Comparison of ENCODE assay signal across 11 cellular contexts in the genomic region with DNA sequence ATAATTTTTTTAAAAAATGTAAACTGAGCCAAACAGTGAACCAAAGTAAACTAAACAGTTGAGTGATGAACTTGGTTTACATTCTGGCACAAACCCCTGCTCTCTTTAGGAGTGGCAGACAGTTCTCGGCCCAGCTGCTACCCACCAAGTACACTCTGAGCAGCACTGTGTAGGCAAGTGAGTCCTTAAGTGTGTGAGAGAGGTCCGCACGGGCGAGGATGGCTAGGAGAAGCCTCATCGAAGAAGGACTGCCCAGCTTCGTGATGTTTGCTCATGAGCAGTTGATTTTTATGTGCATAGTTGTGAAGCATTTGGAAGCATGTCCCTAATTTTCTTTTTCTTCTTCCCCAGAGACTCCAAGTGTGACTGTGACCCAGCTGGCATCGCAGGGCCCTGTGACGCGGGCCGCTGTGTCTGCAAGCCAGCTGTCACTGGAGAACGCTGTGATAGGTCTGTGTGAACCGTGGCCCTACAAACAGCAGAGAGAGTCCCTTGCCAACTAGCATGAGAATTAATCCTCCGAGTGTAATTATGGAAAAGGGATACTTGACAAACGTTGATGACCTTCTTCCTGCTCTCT. TPM values are rescaled to one million over a fixed set of nuclear protein-coding genes. Genes with fewer than 3 reads are reported as not detected.
DNase-seq lines count a peak whose midpoint lies in the region; ATAC-seq and TF ChIP-seq lines count a peak whose summit lies in the region.
"Had no signal": no experiment of that assay in that cellular context is flagged by ENCODE, and none has a peak within 500 bp of the region (broad histone marks: within the 10 kb centered on the region; RNA-seq: fewer than 3 reads in every experiment).

No MANE protein-coding gene starts in this region.

- POLR2A ChIA-PET in activated naive CD8-positive, alpha-beta T cell treated with anti-CD3 and anti-CD28 coated beads, Interleukin-2, amount 10 ng/mL, durations not matched to agents 7 days and 5 days (lab: Charles Lee), result no interaction called here
- POLR2A ChIA-PET in WTC11 (lab: Charles Lee), result no interaction called here

- WGBS in aorta, 2 donors, result 4 to 8% methylated on average over 14 of the region's 14 CpGs

- no peak overlapping the region for H3K4me3 ChIP-seq in aorta (ENCODE audit: low read length in 2 of 2)

- no peak overlapping the region for H3K4me3 Mint-ChIP-seq in activated naive CD8-positive, alpha-beta T cell treated with anti-CD3 and anti-CD28 coated beads, Interleukin-2, amount 10 ng/mL, durations not matched to agents 7 days and 5 days
- H3K4me3 Mint-ChIP-seq in activated naive CD8-positive, alpha-beta T cell treated with anti-CD3 and anti-CD28 coated beads, Interleukin-2, amount 50 U/mL, for 24 hours, result no peak overlapping the region
- no peak overlapping the region for H3K4me3 Mint-ChIP-seq in WTC11
- no peak overlapping the region for H3K4me3 Mint-ChIP-seq in mesothelial cell of epicardium

- no peaks in the 10 kb centered on the region for H3K9me3 ChIP-seq in aorta (ENCODE audit: control insufficient read depth, low read length)

- peaks cover 14% of the 10 kb centered on the region for H3K4me1 Mint-ChIP-seq in activated naive CD8-positive, alpha-beta T cell treated with anti-CD3 and anti-CD28 coated beads, Interleukin-2, amount 10 ng/mL, durations not matched to agents 7 days and 5 days
- peaks cover 18% of the 10 kb centered on the region for H3K4me1 Mint-ChIP-seq in activated naive CD8-positive, alpha-beta T cell treated with anti-CD3 and anti-CD28 coated beads, Interleukin-2, amount 50 U/mL, for 24 hours
- H3K4me1 Mint-ChIP-seq in WTC11 (peaks cover 26% of the 10 kb centered on the region), mesothelial cell of epicardium (peaks cover 24% of the 10 kb centered on the region)

- CTCF ChIA-PET in WTC11 (lab: Charles Lee), result interaction anchor here (0.8 to 3.0 kb wide), 3 partner anchors 10 to 64 kb away, joined by 4 to 22 read pairs (median 20); no protein-coding TSS in a partner anchor

- ATAC-seq in activated naive CD8-positive, alpha-beta T cell treated with anti-CD3 and anti-CD28 coated beads, Interleukin-2, amount 10 ng/mL, durations not matched to agents 7 days and 5 days (ENCODE audit: low read depth), result no peak
- ATAC-seq in activated naive CD8-positive, alpha-beta T cell treated with anti-CD3 and anti-CD28 coated beads, Interleukin-2, amount 50 U/mL, for 24 hours, result no peak
- ATAC-seq in WTC11 (no peak), aorta (ENCODE audit: low FRiP score) (peak; percentile 80)

- peak overlapping the region; percentile 74 for H3K27ac Mint-ChIP-seq in activated naive CD8-positive, alpha-beta T cell treated with anti-CD3 and anti-CD28 coated beads, Interleukin-2, amount 10 ng/mL, durations not matched to agents 7 days and 5 days
- no peak overlapping the region for H3K27ac Mint-ChIP-seq in activated naive CD8-positive, alpha-beta T cell treated with anti-CD3 and anti-CD28 coated beads, Interleukin-2, amount 50 U/mL, for 24 hours
- H3K27ac Mint-ChIP-seq in WTC11 (0 out of 2 replicates have a peak overlapping the region, but pooled peaks have one; percentile 48), mesothelial cell of epicardium (peak overlapping the region; percentile 70)

- intact Hi-C loops in aorta (cut with DNase I), result loop anchor here in 1 of 2 donors (5.0 kb wide), 1 partner anchor 36 kb away; no protein-coding TSS in a partner anchor

- DNase-seq in activated naive CD8-positive, alpha-beta T cell treated with anti-CD3 and anti-CD28 coated beads, Interleukin-2, amount 10 ng/mL, durations not matched to agents 7 days and 5 days, result no peak
- DNase-seq in activated naive CD8-positive, alpha-beta T cell treated with anti-CD3 and anti-CD28 coated beads, Interleukin-2, amount 50 U/mL, for 24 hours, result no peak
- DNase-seq in WTC11 (ENCODE audit: low spot score) (no peak), mesothelial cell of epicardium (ENCODE audit: low spot score in 2 of 2, unreplicated experiment in 2 of 2) (no peak), aorta (peak; percentile 73 to 85), T-helper 1 cell (no peak), NOMO-1 treated with DMSO at 0.1 percent for 48 hours (lab: John Stamatoyannopoulos, UW; ENCODE audit: unreplicated experiment) (no peak), superior temporal gyrus (ENCODE audit: extremely low spot score) (no peak)

- H3K27me3 ChIP-seq in aorta (ENCODE audit: control insufficient read depth in 1 of 2, insufficient read depth in 2 of 2, low read length in 1 of 2), result no peaks in the 10 kb centered on the region

- no peak for TF ChIP-seq CTCF in WTC11 (IDR thresholded peaks at IDR 0.05)
- TF ChIP-seq CTCF in mesothelial cell of epicardium (IDR thresholded peaks at IDR 0.05; ENCODE audit: unreplicated experiment), result no peak

- H3K36me3 Mint-ChIP-seq in activated naive CD8-positive, alpha-beta T cell treated with anti-CD3 and anti-CD28 coated beads, Interleukin-2, amount 10 ng/mL, durations not matched to agents 7 days and 5 days, result no peaks in the 10 kb centered on the region
- no peaks in the 10 kb centered on the region for H3K36me3 Mint-ChIP-seq in activated naive CD8-positive, alpha-beta T cell treated with anti-CD3 and anti-CD28 coated beads, Interleukin-2, amount 50 U/mL, for 24 hours (ENCODE audit: low read depth)
- H3K36me3 Mint-ChIP-seq in WTC11 (no peaks in the 10 kb centered on the region), mesothelial cell of epicardium (no peaks in the 10 kb centered on the region)
- H3K36me3 Mint-ChIP-seq: T-cell had no signal

- peaks cover 0 to 2% of the 10 kb centered on the region in 2 donors for H3K4me1 ChIP-seq in aorta (ENCODE audit: control insufficient read depth in 1 of 2, insufficient read depth in 2 of 2, low read length in 2 of 2)
- H3K4me1 ChIP-seq: parathyroid adenoma had no signal

- H3K36me3 ChIP-seq in aorta (ENCODE audit: control insufficient read depth in 1 of 2, insufficient read depth in 2 of 2, low read length in 1 of 2), result no peaks in the 10 kb centered on the region

- peak overlapping the region in 1 of 2 donors; percentile 47 for H3K27ac ChIP-seq in aorta (ENCODE audit: low read depth in 1 of 2, low read length in 2 of 2)
- H3K27ac ChIP-seq: parathyroid adenoma had no signal

- H3K9me3 Mint-ChIP-seq in activated naive CD8-positive, alpha-beta T cell treated with anti-CD3 and anti-CD28 coated beads, Interleukin-2, amount 10 ng/mL, durations not matched to agents 7 days and 5 days, result no peaks in the 10 kb centered on the region
- no peaks in the 10 kb centered on the region for H3K9me3 Mint-ChIP-seq in activated naive CD8-positive, alpha-beta T cell treated with anti-CD3 and anti-CD28 coated beads, Interleukin-2, amount 50 U/mL, for 24 hours
- H3K9me3 Mint-ChIP-seq in WTC11, result no peaks in the 10 kb centered on the region
- H3K9me3 Mint-ChIP-seq in mesothelial cell of epicardium, result no peaks in the 10 kb centered on the region
- H3K9me3 Mint-ChIP-seq: T-cell had no signal

- H3K27me3 Mint-ChIP-seq in activated naive CD8-positive, alpha-beta T cell treated with anti-CD3 and anti-CD28 coated beads, Interleukin-2, amount 10 ng/mL, durations not matched to agents 7 days and 5 days, result peaks cover 12% of the 10 kb centered on the region
- no peaks in the 10 kb centered on the region for H3K27me3 Mint-ChIP-seq in activated naive CD8-positive, alpha-beta T cell treated with anti-CD3 and anti-CD28 coated beads, Interleukin-2, amount 50 U/mL, for 24 hours
- H3K27me3 Mint-ChIP-seq in WTC11 (ENCODE audit: low read depth) (no peaks in the 10 kb centered on the region), mesothelial cell of epicardium (ENCODE audit: low read depth) (no peaks in the 10 kb centered on the region)

TF ChIP-seq in WTC11, 78 proteins besides CTCF, POLR2A, EP300 and RAD21:
- TF ChIP-seq PRDM15 (CRISPR knock-in tag; IDR thresholded peaks at IDR 0.05) (no peak), ZBTB21 (CRISPR knock-in tag; IDR thresholded peaks at IDR 0.05; ENCODE audit: borderline replicate concordance) (no peak), ZNF423 (CRISPR knock-in tag; IDR thresholded peaks at IDR 0.05) (no peak), SP1 (CRISPR knock-in tag; conservative IDR thresholded peaks at IDR 0.05) (no peak), HMGA2 (CRISPR knock-in tag; IDR thresholded peaks at IDR 0.05) (no peak), RORB (CRISPR knock-in tag; IDR thresholded peaks at IDR 0.05) (no peak), ZNF317 (CRISPR knock-in tag; IDR thresholded peaks at IDR 0.05; ENCODE audit: borderline replicate concordance, low read depth) (no peak)

RNA-seq across cellular contexts. Expression of gene LAMC2, which starts 32.1 kb away (rescaled TPM):
- not detected for total RNA-seq in activated naive CD8-positive, alpha-beta T cell treated with anti-CD3 and anti-CD28 coated beads, Interleukin-2, amount 10 ng/mL, durations not matched to agents 7 days and 5 days
- total RNA-seq in WTC11 (2021) (6.5 to 7.9 TPM (median 6.5 TPM) in 3 replicates), mesothelial cell of epicardium (9.2 to 10.4 TPM (median 9.9 TPM) in 3 replicates), aorta (under 1 TPM; 0.90 to 0.91 TPM)
- 1 to 10 TPM; 1.0 to 1.2 TPM for polyA plus RNA-seq in aorta
- total RNA-seq: activated CD8-positive, alpha-beta memory T cell treated with anti-CD3 and anti-CD28 coated beads for 36 hours had no signal

Comparison
In these comparisons a context has a peak if more than half of its experiments do, and no peak if none do; other contexts are left out.
1. DNase-seq: peak in aorta (2 of 2); none in activated naive CD8-positive, alpha-beta T cell treated with anti-CD3 and anti-CD28 coated beads, Interleukin-2, amount 10 ng/mL, durations not matched to agents 7 days and 5 days (single experiment), activated naive CD8-positive, alpha-beta T cell treated with anti-CD3 and anti-CD28 coated beads, Interleukin-2, amount 50 U/mL, for 24 hours (single experiment), WTC11 (single experiment), mesothelial cell of epicardium (0 of 2), T-helper 1 cell (0 of 5), NOMO-1 treated with DMSO at 0.1 percent for 48 hours (single experiment) and superior temporal gyrus (single experiment).